12 cellular contexts compared by ENCODE assay signal in genomic region chr10:56317603-56318002, GRCh38.
"Had no signal": no experiment of that assay in that cellular context is flagged by ENCODE, and none has a peak within 500 bp of the region (broad histone marks: within the 10 kb centered on the region; RNA-seq: fewer than 3 reads in every experiment).

No MANE protein-coding gene starts in this region.

- H2AFZ ChIP-seq: neural progenitor cell had no signal

- H3K4me1 ChIP-seq: neural progenitor cell, tibial artery, uterus had no signal

- H3K9me3 ChIP-seq: ovary, tibial artery, uterus had no signal

- H3K27me3 ChIP-seq: neural progenitor cell, ovary, tibial artery, uterus had no signal

- ATAC-seq: activated T-helper 17 cell treated with anti-CD3 and anti-CD28 coated beads, Interleukin-2, amount 50 U/mL, for 72 hours; left lobe of liver had no signal

- H3K4me3 ChIP-seq: neural progenitor cell, ovary, tibial artery, uterus had no signal

- H3K36me3 ChIP-seq: neural progenitor cell, ovary, tibial artery, uterus, WERI-Rb-1 had no signal

- H3K27ac ChIP-seq: neural progenitor cell, ovary, tibial artery, uterus, WERI-Rb-1 had no signal

- DNase-seq: activated CD4-positive, alpha-beta T cell treated with anti-CD3 and anti-CD28 coated beads for 4 hours; immature natural killer cell; stimulated activated CD4-positive, alpha-beta T cell treated with anti-CD3 and anti-CD28 coated beads, Interleukin-15, amount 100 ng/mL, for 24 hours; stimulated activated CD4-positive, alpha-beta T cell treated with anti-CD3 and anti-CD28 coated beads, Interleukin-4, amount 100 ng/mL, for 4 hours; T-helper 9 cell; uterus; WERI-Rb-1 had no signal

- H3K9ac ChIP-seq: neural progenitor cell had no signal

- H3K4me2 ChIP-seq: neural progenitor cell had no signal
